Comparison of ENCODE assay signal across 8 cellular contexts in the genomic region with DNA sequence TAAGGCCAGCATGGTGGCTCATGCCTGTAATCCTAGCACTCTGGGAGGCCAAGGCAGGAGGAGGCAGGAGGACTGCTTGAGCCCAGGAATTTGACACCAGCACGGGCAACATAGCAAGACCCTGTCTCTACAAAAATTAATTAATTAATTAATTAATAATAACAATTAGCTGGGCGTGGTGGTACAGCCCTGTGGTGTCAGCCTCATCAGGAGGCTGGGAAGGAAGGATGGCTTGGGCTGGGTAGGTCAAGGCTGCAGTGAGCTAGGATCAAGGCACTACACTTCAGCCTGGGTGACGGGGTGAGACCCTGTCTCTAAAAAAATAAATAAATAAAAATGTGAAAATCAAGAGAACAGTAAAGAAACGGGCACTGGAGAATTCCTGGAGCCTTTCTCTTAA. TPM values are rescaled to one million over a fixed set of nuclear protein-coding genes. Genes with fewer than 3 reads are reported as not detected.
A peak's percentile ranks its signal among the peaks of the same experiment; 100 is the strongest.
DNase-seq lines count a peak whose midpoint lies in the region; ATAC-seq and TF ChIP-seq lines count a peak whose summit lies in the region.

No MANE protein-coding gene starts in this region.

- TF ChIP-seq POLR2A in erythroblast (IDR thresholded peaks at IDR 0.05; ENCODE audit: low read length): no peak

- H3K9me3 Mint-ChIP-seq in T-cell: no peaks in the 10 kb centered on the region

- POLR2A ChIA-PET in T-cell (lab: Charles Lee): interaction anchor here in 1 of 2 donors (0.6 kb wide), 1 partner anchor 956 kb away, joined by 5 read pairs; no protein-coding TSS in a partner anchor

- ATAC-seq in T-cell (replicated peaks in 1 of 4): no peak

- H3K4me1 Mint-ChIP-seq in T-cell: peaks cover 7 to 23% (median 21%) of the 10 kb centered on the region in 3 donors

- TF ChIP-seq CTCF in GM12864 (IDR thresholded peaks at IDR 0.05; ENCODE audit: low read depth, low read length, missing control alignments) (no peak), fibroblast of mammary gland (conservative IDR thresholded peaks at IDR 0.05; ENCODE audit: control insufficient read depth, insufficient read depth, low read depth, low read length) (no peak)

- CTCF ChIA-PET in T-cell (lab: Charles Lee): interaction anchor here in 1 of 2 donors (1.5 kb wide), 1 partner anchor 12 kb away, joined by 4 read pairs; no protein-coding TSS in a partner anchor

- no peaks in the 10 kb centered on the region for H3K27me3 Mint-ChIP-seq in T-cell

- peak overlapping the region; percentile 84 to 93 (median 87) for H3K4me3 Mint-ChIP-seq in T-cell

- no peaks in the 10 kb centered on the region for H3K36me3 Mint-ChIP-seq in T-cell

- peak overlapping the region; percentile 86 for H3K4me3 ChIP-seq in GM12864 (ENCODE audit: low read depth, low read length)
- H3K4me3 ChIP-seq in fibroblast of mammary gland (ENCODE audit: control insufficient read depth, low read depth, low read length): peak overlapping the region; percentile 75
- peak overlapping the region; percentile 93 for H3K4me3 ChIP-seq in skeletal muscle cell (ENCODE audit: low read depth, low read length)

- H3K27ac Mint-ChIP-seq in T-cell: peak overlapping the region in 1 of 2 donors; percentile 83

- no peak for DNase-seq in GM12864 (ENCODE audit: low read depth)
- no peak for DNase-seq in T-cell
- DNase-seq in fibroblast of mammary gland (ENCODE audit: low read depth): no peak
- DNase-seq in skeletal muscle cell (ENCODE audit: low read depth): no peak
- DNase-seq in cerebellar nuclear complex (lab: John Stamatoyannopoulos, UW): no peak
- no peak for DNase-seq in DMS 273 (lab: John Stamatoyannopoulos, UW; ENCODE audit: unreplicated experiment)
- DNase-seq in epidermal melanocyte (ENCODE audit: insufficient read length, low spot score): no peak
- DNase-seq in erythroblast (lab: John Stamatoyannopoulos, UW): no peak

RNA-seq across cellular contexts. Expression of gene ARFGAP3, which starts 1.3 kb away (rescaled TPM):
- 10 to 100 TPM; 25.7 to 32.5 (median 30.2) TPM for total RNA-seq in T-cell
